1 cellular context compared by ENCODE assay signal in genomic region chr9:127917603-127918002, GRCh38.
TF ChIP-seq lines count a peak whose summit lies in the region.

No MANE protein-coding gene starts in this region.

TF ChIP-seq in GM23338, 12 proteins besides CTCF, POLR2A, EP300 and RAD21 (continued from another document):
- TF ChIP-seq, protein P1, sequence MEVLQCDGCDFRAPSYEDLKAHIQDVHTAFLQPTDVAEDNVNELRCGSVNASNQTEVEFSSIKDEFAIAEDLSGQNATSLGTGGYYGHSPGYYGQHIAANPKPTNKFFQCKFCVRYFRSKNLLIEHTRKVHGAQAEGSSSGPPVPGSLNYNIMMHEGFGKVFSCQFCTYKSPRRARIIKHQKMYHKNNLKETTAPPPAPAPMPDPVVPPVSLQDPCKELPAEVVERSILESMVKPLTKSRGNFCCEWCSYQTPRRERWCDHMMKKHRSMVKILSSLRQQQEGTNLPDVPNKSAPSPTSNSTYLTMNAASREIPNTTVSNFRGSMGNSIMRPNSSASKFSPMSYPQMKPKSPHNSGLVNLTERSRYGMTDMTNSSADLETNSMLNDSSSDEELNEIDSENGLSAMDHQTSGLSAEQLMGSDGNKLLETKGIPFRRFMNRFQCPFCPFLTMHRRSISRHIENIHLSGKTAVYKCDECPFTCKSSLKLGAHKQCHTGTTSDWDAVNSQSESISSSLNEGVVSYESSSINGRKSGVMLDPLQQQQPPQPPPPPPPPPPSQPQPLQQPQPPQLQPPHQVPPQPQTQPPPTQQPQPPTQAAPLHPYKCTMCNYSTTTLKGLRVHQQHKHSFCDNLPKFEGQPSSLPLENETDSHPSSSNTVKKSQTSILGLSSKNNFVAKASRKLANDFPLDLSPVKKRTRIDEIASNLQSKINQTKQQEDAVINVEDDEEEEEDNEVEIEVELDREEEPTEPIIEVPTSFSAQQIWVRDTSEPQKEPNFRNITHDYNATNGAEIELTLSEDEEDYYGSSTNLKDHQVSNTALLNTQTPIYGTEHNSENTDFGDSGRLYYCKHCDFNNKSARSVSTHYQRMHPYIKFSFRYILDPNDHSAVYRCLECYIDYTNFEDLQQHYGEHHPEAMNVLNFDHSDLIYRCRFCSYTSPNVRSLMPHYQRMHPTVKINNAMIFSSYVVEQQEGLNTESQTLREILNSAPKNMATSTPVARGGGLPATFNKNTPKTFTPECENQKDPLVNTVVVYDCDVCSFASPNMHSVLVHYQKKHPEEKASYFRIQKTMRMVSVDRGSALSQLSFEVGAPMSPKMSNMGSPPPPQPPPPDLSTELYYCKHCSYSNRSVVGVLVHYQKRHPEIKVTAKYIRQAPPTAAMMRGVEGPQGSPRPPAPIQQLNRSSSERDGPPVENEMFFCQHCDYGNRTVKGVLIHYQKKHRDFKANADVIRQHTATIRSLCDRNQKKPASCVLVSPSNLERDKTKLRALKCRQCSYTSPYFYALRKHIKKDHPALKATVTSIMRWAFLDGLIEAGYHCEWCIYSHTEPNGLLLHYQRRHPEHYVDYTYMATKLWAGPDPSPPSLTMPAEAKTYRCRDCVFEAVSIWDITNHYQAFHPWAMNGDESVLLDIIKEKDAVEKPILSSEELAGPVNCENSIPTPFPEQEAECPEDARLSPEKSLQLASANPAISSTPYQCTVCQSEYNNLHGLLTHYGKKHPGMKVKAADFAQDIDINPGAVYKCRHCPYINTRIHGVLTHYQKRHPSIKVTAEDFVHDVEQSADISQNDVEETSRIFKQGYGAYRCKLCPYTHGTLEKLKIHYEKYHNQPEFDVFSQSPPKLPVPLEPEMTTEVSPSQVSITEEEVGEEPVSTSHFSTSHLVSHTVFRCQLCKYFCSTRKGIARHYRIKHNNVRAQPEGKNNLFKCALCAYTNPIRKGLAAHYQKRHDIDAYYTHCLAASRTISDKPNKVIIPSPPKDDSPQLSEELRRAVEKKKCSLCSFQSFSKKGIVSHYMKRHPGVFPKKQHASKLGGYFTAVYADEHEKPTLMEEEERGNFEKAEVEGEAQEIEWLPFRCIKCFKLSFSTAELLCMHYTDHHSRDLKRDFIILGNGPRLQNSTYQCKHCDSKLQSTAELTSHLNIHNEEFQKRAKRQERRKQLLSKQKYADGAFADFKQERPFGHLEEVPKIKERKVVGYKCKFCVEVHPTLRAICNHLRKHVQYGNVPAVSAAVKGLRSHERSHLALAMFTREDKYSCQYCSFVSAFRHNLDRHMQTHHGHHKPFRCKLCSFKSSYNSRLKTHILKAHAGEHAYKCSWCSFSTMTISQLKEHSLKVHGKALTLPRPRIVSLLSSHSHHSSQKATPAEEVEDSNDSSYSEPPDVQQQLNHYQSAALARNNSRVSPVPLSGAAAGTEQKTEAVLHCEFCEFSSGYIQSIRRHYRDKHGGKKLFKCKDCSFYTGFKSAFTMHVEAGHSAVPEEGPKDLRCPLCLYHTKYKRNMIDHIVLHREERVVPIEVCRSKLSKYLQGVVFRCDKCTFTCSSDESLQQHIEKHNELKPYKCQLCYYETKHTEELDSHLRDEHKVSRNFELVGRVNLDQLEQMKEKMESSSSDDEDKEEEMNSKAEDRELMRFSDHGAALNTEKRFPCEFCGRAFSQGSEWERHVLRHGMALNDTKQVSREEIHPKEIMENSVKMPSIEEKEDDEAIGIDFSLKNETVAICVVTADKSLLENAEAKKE (CRISPR knock-in tag; IDR thresholded peaks at IDR 0.05): no peak
